In genomic region chr3:50333744-50334328, GRCh38 we compare ENCODE assay signal across 10 cellular contexts. TPM values are rescaled to one million over a fixed set of nuclear protein-coding genes. Genes with fewer than 3 reads are reported as not detected.
DNase-seq lines count a peak whose midpoint lies in the region; ATAC-seq and TF ChIP-seq lines count a peak whose summit lies in the region.
"Had no signal": no experiment of that assay in that cellular context is flagged by ENCODE, and none has a peak within 500 bp of the region (broad histone marks: within the 10 kb centered on the region; RNA-seq: fewer than 3 reads in every experiment).

No MANE protein-coding gene starts in this region.

- H3K4me1 Mint-ChIP-seq in activated T-helper 17 cell treated with anti-CD3 and anti-CD28 coated beads, Interleukin-2, amount 50 U/mL, for 72 hours = peaks cover 14% of the 10 kb centered on the region

- 43 to 70% methylated on average over 2 to 7 of the region's 12 CpGs for WGBS in gastroesophageal sphincter (ENCODE audit: low coverage in 1 of 2), 2 donors
- 73 to 78% methylated on average over 12 of the region's 12 CpGs for WGBS in sigmoid colon, 2 donors

- H3K36me3 ChIP-seq in gastroesophageal sphincter (peaks cover 0 to 46% of the 10 kb centered on the region in 2 donors), sigmoid colon (peaks cover 18 to 29% (median 23%) of the 10 kb centered on the region in 4 donors)

- H3K9me3 ChIP-seq in gastroesophageal sphincter (no peaks in the 10 kb centered on the region), sigmoid colon (no peaks in the 10 kb centered on the region)
- H3K9me3 ChIP-seq: SJSA1 had no signal

- H3K27me3 Mint-ChIP-seq in activated T-helper 17 cell treated with anti-CD3 and anti-CD28 coated beads, Interleukin-2, amount 50 U/mL, for 72 hours = no peaks in the 10 kb centered on the region

- intact Hi-C loops in sigmoid colon (cut with DNase I) = no loop called here

- H3K27me3 ChIP-seq in gastroesophageal sphincter (no peaks in the 10 kb centered on the region), sigmoid colon (no peaks in the 10 kb centered on the region)
- H3K27me3 ChIP-seq: SJSA1 had no signal

- no peak overlapping the region for H3K4me3 ChIP-seq in gastroesophageal sphincter
- H3K4me3 ChIP-seq in sigmoid colon = no peak overlapping the region
- H3K4me3 ChIP-seq: SJSA1 had no signal

- H3K27ac ChIP-seq in gastroesophageal sphincter = peak overlapping the region; percentile 9 to 99 (median 86)
- peak overlapping the region; percentile 93 to 100 (median 98) for H3K27ac ChIP-seq in sigmoid colon
- H3K27ac ChIP-seq: HL-60, SJSA1 had no signal

- H3K27ac Mint-ChIP-seq in activated T-helper 17 cell treated with anti-CD3 and anti-CD28 coated beads, Interleukin-2, amount 50 U/mL, for 72 hours = peak overlapping the region; percentile 82

- ATAC-seq in activated T-helper 17 cell treated with anti-CD3 and anti-CD28 coated beads, Interleukin-2, amount 50 U/mL, for 72 hours (replicated peaks) = no peak
- ATAC-seq in gastroesophageal sphincter = peak; percentile 22

- TF ChIP-seq CTCF in gastroesophageal sphincter (IDR thresholded peaks at IDR 0.05) = no peak
- TF ChIP-seq CTCF in sigmoid colon (IDR thresholded peaks at IDR 0.05) = no peak

- TF ChIP-seq EP300 in gastroesophageal sphincter (IDR thresholded peaks at IDR 0.05) (no peak), sigmoid colon (IDR thresholded peaks at IDR 0.05) (peak in 1 of 4 donors; percentile 25)

- H3K36me3 Mint-ChIP-seq in activated T-helper 17 cell treated with anti-CD3 and anti-CD28 coated beads, Interleukin-2, amount 50 U/mL, for 72 hours (ENCODE audit: low read depth) = peaks cover 99% of the 10 kb centered on the region

- H3K9me3 Mint-ChIP-seq in activated T-helper 17 cell treated with anti-CD3 and anti-CD28 coated beads, Interleukin-2, amount 50 U/mL, for 72 hours = no peaks in the 10 kb centered on the region

- H3K4me1 ChIP-seq in gastroesophageal sphincter (peaks cover 0 to 71% (median 31%) of the 10 kb centered on the region in 3 donors), sigmoid colon (peaks cover 0 to 55% (median 55%) of the 10 kb centered on the region in 4 donors)

- peak overlapping the region; percentile 98 for H3K4me3 Mint-ChIP-seq in activated T-helper 17 cell treated with anti-CD3 and anti-CD28 coated beads, Interleukin-2, amount 50 U/mL, for 72 hours

- TF ChIP-seq POLR2A in gastroesophageal sphincter (IDR thresholded peaks at IDR 0.05) (no peak), sigmoid colon (IDR thresholded peaks at IDR 0.05) (no peak)

- DNase-seq in EL (peak; percentile 78), sigmoid colon (no peak), GF-D8 (lab: John Stamatoyannopoulos, UW) (no peak), inferior parietal cortex (ENCODE audit: extremely low spot score) (no peak)
- no peak for DNase-seq in stimulated activated CD4-positive, alpha-beta T cell treated with anti-CD3 and anti-CD28 coated beads, Interleukin-1b, Interleukin-23, amount 100 ng/mL, for 48 hours
- DNase-seq in activated effector memory CD4-positive, alpha-beta T cell treated with Interleukin-2 at 50 U/mL for 16 hours = no peak

RNA-seq across cellular contexts. Expression of gene TUSC2, which starts 5.8 kb away (rescaled TPM):
- 10 to 100 TPM; 13.9 to 19.3 TPM for total RNA-seq in activated T-helper 17 cell treated with anti-CD3 and anti-CD28 coated beads, Interleukin-2, amount 50 U/mL, for 72 hours
- total RNA-seq in gastroesophageal sphincter (10 to 100 TPM; 23.8 to 36.2 (median 31.3) TPM), sigmoid colon (10 to 100 TPM; 23.2 to 54.7 (median 38.0) TPM)
- 10 to 100 TPM; 28.7 to 37.1 (median 33.0) TPM for polyA plus RNA-seq in sigmoid colon

RNA-seq across cellular contexts. Expression of gene RASSF1, which starts 6.8 kb away (rescaled TPM):
- total RNA-seq in activated T-helper 17 cell treated with anti-CD3 and anti-CD28 coated beads, Interleukin-2, amount 50 U/mL, for 72 hours = 100 to 1,000 TPM in 1 of 2 donors, 10 to 100 TPM in 1; 85.8 to 139 TPM
- total RNA-seq in gastroesophageal sphincter = 10 to 100 TPM; 24.5 to 40.3 (median 26.9) TPM
- 10 to 100 TPM; 27.4 to 29.8 (median 28.5) TPM for total RNA-seq in sigmoid colon
- 10 to 100 TPM; 16.4 to 41.7 (median 21.0) TPM for polyA plus RNA-seq in sigmoid colon

RNA-seq across cellular contexts. Expression of gene HYAL2, which starts 11.3 kb away (rescaled TPM):
- 1 to 10 TPM; 5.1 to 8.5 TPM for total RNA-seq in activated T-helper 17 cell treated with anti-CD3 and anti-CD28 coated beads, Interleukin-2, amount 50 U/mL, for 72 hours
- total RNA-seq in gastroesophageal sphincter (10 to 100 TPM; 37.2 to 87.0 (median 74.8) TPM), sigmoid colon (10 to 100 TPM; 41.6 to 62.6 (median 49.4) TPM)
- polyA plus RNA-seq in sigmoid colon = 10 to 100 TPM in 2 of 3 donors, 1 to 10 TPM in 1; 8.6 to 45.8 (median 13.8) TPM

RNA-seq across cellular contexts. Expression of gene ZMYND10, which starts 11.7 kb away (rescaled TPM):
- total RNA-seq in activated T-helper 17 cell treated with anti-CD3 and anti-CD28 coated beads, Interleukin-2, amount 50 U/mL, for 72 hours = 10 to 100 TPM in 1 of 2 donors, 1 to 10 TPM in 1; 3.9 to 10.9 TPM
- under 1 TPM in 1 of 4 donors, not detected in 3; 0.54 TPM for total RNA-seq in gastroesophageal sphincter
- 1 to 10 TPM in 1 of 4 donors, not detected in 3; 1.2 TPM for total RNA-seq in sigmoid colon
- under 1 TPM in 1 of 3 donors, not detected in 2; 0.77 TPM for polyA plus RNA-seq in sigmoid colon

RNA-seq across cellular contexts. Expression of gene NPRL2, which starts 16.7 kb away (rescaled TPM):
- 10 to 100 TPM; 50.2 to 96.5 TPM for total RNA-seq in activated T-helper 17 cell treated with anti-CD3 and anti-CD28 coated beads, Interleukin-2, amount 50 U/mL, for 72 hours
- total RNA-seq in gastroesophageal sphincter (10 to 100 TPM; 14.0 to 26.6 (median 19.5) TPM), sigmoid colon (10 to 100 TPM; 19.1 to 28.5 (median 19.2) TPM)
- polyA plus RNA-seq in sigmoid colon = 10 to 100 TPM; 16.8 to 22.2 (median 18.7) TPM

Comparison
In these comparisons a context has a peak if more than half of its experiments do, and no peak if none do; other contexts are left out.
1. RNA of gene HYAL2, which starts 11.3 kb away (total RNA-seq): 37.2 to 87.0 TPM in gastroesophageal sphincter and 41.6 to 62.6 TPM in sigmoid colon; 5.1 to 8.5 TPM in activated T-helper 17 cell treated with anti-CD3 and anti-CD28 coated beads, Interleukin-2, amount 50 U/mL, for 72 hours; every median in the first group is over 4 times any median in the second.